In genomic region chr6:31540640-31541039, GRCh38 we compare ENCODE assay signal across 10 cellular contexts. TPM values are rescaled to one million over a fixed set of nuclear protein-coding genes. Genes with fewer than 3 reads are reported as not detected.
DNase-seq lines count a peak whose midpoint lies in the region; ATAC-seq and TF ChIP-seq lines count a peak whose summit lies in the region.
"Had no signal": no experiment of that assay in that cellular context is flagged by ENCODE, and none has a peak within 500 bp of the region (broad histone marks: within the 10 kb centered on the region; RNA-seq: fewer than 3 reads in every experiment).

No MANE protein-coding gene starts in this region.

- H3K4me1 ChIP-seq in Karpas-422 (ENCODE audit: low read length): peaks cover 53% of the 10 kb centered on the region
- peaks cover 29 to 38% of the 10 kb centered on the region in 2 donors for H3K4me1 ChIP-seq in naive thymus-derived CD4-positive, alpha-beta T cell (ENCODE audit: control insufficient read depth in 2 of 2, insufficient read depth in 2 of 2, low read length in 2 of 2)

- H3K4me1 Mint-ChIP-seq in dendritic cell treated with granulocyte-macrophage colony-stimulating factor and Interleukin-4, amounts not matched to agents 40 ng/mL and 50 ng/mL, for 4 days (ENCODE audit: low read depth): peaks cover 28% of the 10 kb centered on the region
- H3K4me1 Mint-ChIP-seq in naive thymus-derived CD4-positive, alpha-beta T cell: peaks cover 36 to 70% (median 56%) of the 10 kb centered on the region in 7 donors

- H2AFZ ChIP-seq in Karpas-422 (ENCODE audit: low read length): no peak overlapping the region

- no peaks in the 10 kb centered on the region for H3K9me3 Mint-ChIP-seq in dendritic cell treated with granulocyte-macrophage colony-stimulating factor and Interleukin-4, amounts not matched to agents 40 ng/mL and 50 ng/mL, for 4 days
- peaks cover 0 to 7% (median 0%) of the 10 kb centered on the region in 11 donors for H3K9me3 Mint-ChIP-seq in naive thymus-derived CD4-positive, alpha-beta T cell

- DNase-seq in AG04450 (ENCODE audit: low read depth, low spot score): no peak
- DNase-seq in Karpas-422: no peak
- DNase-seq in naive thymus-derived CD4-positive, alpha-beta T cell: no peak
- DNase-seq in iPS-NIHi11 (ENCODE audit: low spot score): no peak
- DNase-seq in putamen (ENCODE audit: low spot score): no peak
- DNase-seq in stimulated activated CD4-positive, alpha-beta T cell treated with anti-CD3 and anti-CD28 coated beads, Interleukin-12 subunit alpha, Interleukin-12 subunit beta, amount 100 ng/mL, for 4 hours: no peak
- no peak for DNase-seq in GM10248 (ENCODE audit: extremely low spot score)
- DNase-seq: NCI-H1048 had no signal

- H3K9ac ChIP-seq in Karpas-422 (ENCODE audit: low read length): peak overlapping the region; percentile 96

- H3K27me3 Mint-ChIP-seq in dendritic cell treated with granulocyte-macrophage colony-stimulating factor and Interleukin-4, amounts not matched to agents 40 ng/mL and 50 ng/mL, for 4 days: no peaks in the 10 kb centered on the region
- H3K27me3 Mint-ChIP-seq in naive thymus-derived CD4-positive, alpha-beta T cell: no peaks in the 10 kb centered on the region

- no peaks in the 10 kb centered on the region for H3K9me3 ChIP-seq in AG04450 (ENCODE audit: control insufficient read depth, insufficient read depth, low read length)
- H3K9me3 ChIP-seq in Karpas-422 (ENCODE audit: low read length): no peaks in the 10 kb centered on the region
- H3K9me3 ChIP-seq in naive thymus-derived CD4-positive, alpha-beta T cell (ENCODE audit: control insufficient read depth in 2 of 3, low read length in 3 of 3): no peaks in the 10 kb centered on the region

- peaks cover 62% of the 10 kb centered on the region for H3K79me2 ChIP-seq in Karpas-422 (ENCODE audit: low read length)

- intact Hi-C loops in dendritic cell treated with granulocyte-macrophage colony-stimulating factor and Interleukin-4, amounts not matched to agents 40 ng/mL and 50 ng/mL, for 4 days (cut with micrococcal nuclease): loop anchor here (5.0 kb wide), 1 partner anchor 127 kb away; the partner anchor contains the start of genes CSNK2B and LY6G5B
- intact Hi-C loops in naive thymus-derived CD4-positive, alpha-beta T cell (cut with micrococcal nuclease): loop anchor here (1.0 to 10.0 kb wide), 9 partner anchors 46 to 655 kb away; partner anchors contain the start of genes BAG6 (in 2 of the 2), ABHD16A (in 1 of the 2), HLA-C (in 1 of the 2) and LY6G6F (in 1 of the 2)

- H3K4me2 ChIP-seq in Karpas-422 (ENCODE audit: low read depth, low read length, poor library complexity, severe bottlenecking): peak overlapping the region; percentile 98

- H3K27me3 ChIP-seq in AG04450 (ENCODE audit: control insufficient read depth, insufficient read depth, low read length) (no peaks in the 10 kb centered on the region), Karpas-422 (ENCODE audit: low read length) (no peaks in the 10 kb centered on the region)
- H3K27me3 ChIP-seq in naive thymus-derived CD4-positive, alpha-beta T cell (ENCODE audit: control insufficient read depth in 2 of 2, insufficient read depth in 2 of 2, low read length in 2 of 2): no peaks in the 10 kb centered on the region

- no peak for ATAC-seq in naive thymus-derived CD4-positive, alpha-beta T cell

- no peak for TF ChIP-seq CTCF in AG04450 (IDR thresholded peaks at IDR 0.05; ENCODE audit: low read depth, low read length)
- no peak for TF ChIP-seq CTCF in GM10248 (IDR thresholded peaks at IDR 0.05; ENCODE audit: control extremely low read depth, extremely low read depth, low read depth, missing control alignments)

- H3K27ac Mint-ChIP-seq in dendritic cell treated with granulocyte-macrophage colony-stimulating factor and Interleukin-4, amounts not matched to agents 40 ng/mL and 50 ng/mL, for 4 days: peak overlapping the region; percentile 91
- peak overlapping the region; percentile 81 to 100 (median 100) for H3K27ac Mint-ChIP-seq in naive thymus-derived CD4-positive, alpha-beta T cell

- CTCF ChIA-PET in AG04450 (lab: Charles Lee) (interaction anchor here (0.6 to 14.1 kb wide), 5 partner anchors 24 to 120 kb away, joined by 4 to 388 read pairs (median 6); partner anchors contain the start of genes C6orf47 and NCR3), GM10248 (lab: Yijun Ruan, JAX) (interaction anchor here (1.6 to 54.8 kb wide), 6 partner anchors 9 to 51 kb away, joined by 4 to 2725 read pairs (median 8); partner anchors contain the start of genes LST1, LTB, MCCD1 and NCR3)
- CTCF ChIA-PET in naive thymus-derived CD4-positive, alpha-beta T cell (lab: Charles Lee): interaction anchor here (0.6 to 3.3 kb wide), 6 partner anchors 10 to 57 kb away, joined by 3 to 33 read pairs (median 8); no protein-coding TSS in a partner anchor

- POLR2A ChIA-PET in AG04450 (lab: Yijun Ruan, JAX) (interaction anchor here (0.5 to 2.2 kb wide), 5 partner anchors 9 to 79 kb away, joined by 3 to 12 read pairs (median 4); partner anchors contain the start of gene MCCD1), GM10248 (lab: Yijun Ruan, JAX) (interaction anchor here (1.5 to 2.2 kb wide), 7 partner anchors 9 to 78 kb away, joined by 5 to 14 read pairs (median 7); partner anchors contain the start of genes MCCD1 and TNF)
- POLR2A ChIA-PET in naive thymus-derived CD4-positive, alpha-beta T cell (lab: Charles Lee): interaction anchor here (0.5 to 53.8 kb wide), 21 partner anchors 8 to 1431 kb away, joined by 3 to 3078 read pairs (median 4); partner anchors contain the start of genes AIF1, BAG6, C6orf47 and CSNK2B

- no peak overlapping the region for H3K27ac ChIP-seq in AG04450 (ENCODE audit: low read depth, low read length)
- peak overlapping the region; percentile 95 for H3K27ac ChIP-seq in Karpas-422 (ENCODE audit: low read length)
- H3K27ac ChIP-seq in naive thymus-derived CD4-positive, alpha-beta T cell (ENCODE audit: low read depth, low read length): peak overlapping the region; percentile 97

- peaks cover 46% of the 10 kb centered on the region for H4K20me1 ChIP-seq in Karpas-422 (ENCODE audit: insufficient read depth, low read depth, low read length)

- peaks cover 54% of the 10 kb centered on the region for H3K36me3 ChIP-seq in Karpas-422 (ENCODE audit: insufficient read depth, low read length)
- H3K36me3 ChIP-seq in naive thymus-derived CD4-positive, alpha-beta T cell (ENCODE audit: control insufficient read depth in 2 of 3, insufficient read depth in 3 of 3, low read length in 3 of 3): peaks cover 5 to 45% (median 33%) of the 10 kb centered on the region in 3 experiments

- no peaks in the 10 kb centered on the region for H3K9me2 ChIP-seq in Karpas-422 (replicated peaks; ENCODE audit: insufficient read depth, low read length)

- peak overlapping the region; percentile 92 for H3K4me3 ChIP-seq in AG04450 (ENCODE audit: low read depth, low read length)
- peak overlapping the region; percentile 96 for H3K4me3 ChIP-seq in Karpas-422 (ENCODE audit: low read length)
- H3K4me3 ChIP-seq in naive thymus-derived CD4-positive, alpha-beta T cell (ENCODE audit: low read length): peak overlapping the region; percentile 77

- peak overlapping the region; percentile 86 for H3K4me3 Mint-ChIP-seq in dendritic cell treated with granulocyte-macrophage colony-stimulating factor and Interleukin-4, amounts not matched to agents 40 ng/mL and 50 ng/mL, for 4 days
- H3K4me3 Mint-ChIP-seq in naive thymus-derived CD4-positive, alpha-beta T cell: peak overlapping the region; percentile 84 to 99 (median 98)

- H3K36me3 Mint-ChIP-seq in dendritic cell treated with granulocyte-macrophage colony-stimulating factor and Interleukin-4, amounts not matched to agents 40 ng/mL and 50 ng/mL, for 4 days (ENCODE audit: low read depth): peaks cover 62% of the 10 kb centered on the region
- peaks cover 29 to 40% (median 33%) of the 10 kb centered on the region in 5 donors for H3K36me3 Mint-ChIP-seq in naive thymus-derived CD4-positive, alpha-beta T cell

RNA-seq across cellular contexts. Expression of gene DDX39B, which starts 1.2 kb away (rescaled TPM):
- polyA plus RNA-seq in AG04450 (2011; rRNA removed): 434 and 480 TPM in 2 replicates
- polyA minus RNA-seq in AG04450 (2011; rRNA and poly(A)+ RNA removed): 965 and 1,105 TPM in 2 replicates
- total RNA-seq in Karpas-422 (2014; rRNA removed; shearing (Covaris generic); ENCODE audit: low replicate concordance): 412 and 561 TPM in 2 replicates
- total RNA-seq in naive thymus-derived CD4-positive, alpha-beta T cell: 100 to 1,000 TPM; 443 to 761 (median 546) TPM
- 100 to 1,000 TPM; 106 to 125 TPM for polyA plus RNA-seq in naive thymus-derived CD4-positive, alpha-beta T cell

RNA-seq across cellular contexts. Expression of gene ATP6V1G2, which starts 5.8 kb away (rescaled TPM):
- polyA plus RNA-seq in AG04450 (2011; rRNA removed): 12.5 and 14.6 TPM in 2 replicates
- 2.8 and 5.7 TPM in 2 replicates for polyA minus RNA-seq in AG04450 (2011; rRNA and poly(A)+ RNA removed)
- total RNA-seq in Karpas-422 (2014; rRNA removed; shearing (Covaris generic); ENCODE audit: low replicate concordance): 15.2 and 34.9 TPM in 2 replicates
- total RNA-seq in naive thymus-derived CD4-positive, alpha-beta T cell: 1 to 10 TPM; 2.7 to 7.5 (median 4.8) TPM
- 1 to 10 TPM in 1 of 2 donors, under 1 TPM in 1; 0.38 to 1.9 TPM for polyA plus RNA-seq in naive thymus-derived CD4-positive, alpha-beta T cell

RNA-seq across cellular contexts. Expression of gene NFKBIL1, which starts 6.8 kb away (rescaled TPM):
- 5.1 and 5.4 TPM in 2 replicates for polyA plus RNA-seq in AG04450 (2011; rRNA removed)
- 3.8 and 4.2 TPM in 2 replicates for polyA minus RNA-seq in AG04450 (2011; rRNA and poly(A)+ RNA removed)
- 21.8 and 46.1 TPM in 2 replicates for total RNA-seq in Karpas-422 (2014; rRNA removed; shearing (Covaris generic); ENCODE audit: low replicate concordance)
- total RNA-seq in naive thymus-derived CD4-positive, alpha-beta T cell: 10 to 100 TPM in 4 of 5 experiments, 1 to 10 TPM in 1; 8.7 to 17.2 (median 11.6) TPM
- polyA plus RNA-seq in naive thymus-derived CD4-positive, alpha-beta T cell: 10 to 100 TPM in 1 of 2 donors, 1 to 10 TPM in 1; 9.4 to 13.8 TPM

RNA-seq across cellular contexts. Expression of gene MCCD1, which starts 11.9 kb away (rescaled TPM):
- not detected in 2 replicates for polyA plus RNA-seq in AG04450 (2011; rRNA removed)
- not detected in 2 replicates for polyA minus RNA-seq in AG04450 (2011; rRNA and poly(A)+ RNA removed)
- total RNA-seq in Karpas-422 (2014; rRNA removed; shearing (Covaris generic); ENCODE audit: low replicate concordance): not detected in 2 replicates
- not detected for total RNA-seq in naive thymus-derived CD4-positive, alpha-beta T cell
- not detected for polyA plus RNA-seq in naive thymus-derived CD4-positive, alpha-beta T cell
- total RNA-seq: temporal lobe had no signal

RNA-seq across cellular contexts. Expression of gene LTA, which starts 31.4 kb away (rescaled TPM):
- not detected in 2 replicates for polyA plus RNA-seq in AG04450 (2011; rRNA removed)
- not detected in 2 replicates for polyA minus RNA-seq in AG04450 (2011; rRNA and poly(A)+ RNA removed)
- 71.1 and 128 TPM in 2 replicates for total RNA-seq in Karpas-422 (2014; rRNA removed; shearing (Covaris generic); ENCODE audit: low replicate concordance)
- total RNA-seq in naive thymus-derived CD4-positive, alpha-beta T cell: 100 to 1,000 TPM in 1 of 5 experiments, 10 to 100 TPM in 4; 12.3 to 110 (median 20.2) TPM
- polyA plus RNA-seq in naive thymus-derived CD4-positive, alpha-beta T cell: 10 to 100 TPM; 24.0 to 27.5 TPM
- total RNA-seq: temporal lobe had no signal
